In the genomic region with DNA sequence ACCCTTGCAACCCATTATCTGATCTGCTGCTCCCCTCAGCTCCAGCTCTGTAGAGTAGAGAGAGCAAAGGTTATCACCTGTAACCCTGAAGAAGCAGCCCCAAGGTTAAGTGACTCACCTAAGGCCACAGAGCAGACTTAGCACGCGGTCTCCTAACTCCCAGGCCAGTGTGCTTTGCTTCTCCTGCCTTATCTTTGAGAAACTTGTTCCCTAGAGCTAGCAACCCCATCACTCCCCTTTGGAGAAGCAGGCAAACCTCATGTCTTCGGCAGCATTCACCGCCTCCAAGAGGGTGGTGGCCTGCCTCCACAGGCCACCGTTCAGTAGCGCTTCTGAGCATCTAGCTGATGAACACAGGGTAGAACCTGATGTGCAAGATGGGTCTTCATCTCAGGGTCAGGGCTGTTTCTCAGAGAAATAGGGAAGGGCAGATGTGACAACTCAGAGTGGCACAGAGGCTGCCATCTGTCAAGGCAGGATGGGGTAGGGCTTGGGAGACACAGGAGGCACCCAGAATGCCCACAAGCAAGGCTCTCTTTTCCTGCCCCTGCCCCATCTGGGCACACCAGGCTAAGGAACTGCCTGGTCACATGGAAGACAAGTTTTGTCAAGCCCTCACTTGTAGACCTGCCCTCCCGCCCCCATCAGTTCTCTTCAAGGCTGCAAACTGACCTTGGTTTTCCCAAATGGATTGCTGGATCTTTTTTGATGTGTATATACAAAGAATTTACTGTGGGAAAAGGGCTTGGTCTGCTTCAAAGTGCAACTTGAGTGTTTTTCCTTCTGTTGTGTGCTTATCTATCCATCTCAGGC, we compare ENCODE assay signal across 1 cellular context.
TF ChIP-seq lines count a peak whose summit lies in the region.

No MANE protein-coding gene starts in this region.

TF ChIP-seq in K562, 482 proteins besides CTCF, POLR2A, EP300 and RAD21 (continued from another document and continues in another):
- TF ChIP-seq ZBTB2 (IDR thresholded peaks at IDR 0.05) (no peak), NBN (IDR thresholded peaks at IDR 0.05; ENCODE audit: low read depth) (0 out of 2 replicates have a peak, but pooled peaks have one; percentile 31), ERF (CRISPR knock-in tag; IDR thresholded peaks at IDR 0.05) (no peak), RBM14 (IDR thresholded peaks at IDR 0.05; ENCODE audit: borderline replicate concordance, insufficient read depth, low read depth, low read length) (no peak), ZKSCAN3 (CRISPR knock-in tag; IDR thresholded peaks at IDR 0.05) (no peak), USF2 (CRISPR knock-in tag; IDR thresholded peaks at IDR 0.05) (no peak), RFX5 (IDR thresholded peaks at IDR 0.05; ENCODE audit: low read depth, low read length) (no peak), ZNF707 (CRISPR knock-in tag; conservative IDR thresholded peaks at IDR 0.05) (no peak), MTA1 (IDR thresholded peaks at IDR 0.05; ENCODE audit: borderline replicate concordance) (no peak; the same call in 1 of the 2 replicates), ADNP (tag; IDR thresholded peaks at IDR 0.05) (no peak), ARID3B (CRISPR knock-in tag; IDR thresholded peaks at IDR 0.05; ENCODE audit: borderline replicate concordance) (no peak), MYNN (IDR thresholded peaks at IDR 0.05) (no peak), MYNN (CRISPR knock-in tag; IDR thresholded peaks at IDR 0.05) (no peak), CEBPG (CRISPR knock-in tag; IDR thresholded peaks at IDR 0.05) (no peak), CEBPG (tag; conservative IDR thresholded peaks at IDR 0.05 in 1 of 2, IDR thresholded peaks at IDR 0.05 in 1 of 2) (no peak), ZC3H11A (IDR thresholded peaks at IDR 0.05; ENCODE audit: low read depth, low read length) (no peak), POLR2G (IDR thresholded peaks at IDR 0.05; ENCODE audit: low read depth, low read length) (no peak), ZNF217 (CRISPR knock-in tag; IDR thresholded peaks at IDR 0.05) (no peak), MAZ (CRISPR knock-in tag; conservative IDR thresholded peaks at IDR 0.05 in 1 of 2, IDR thresholded peaks at IDR 0.05 in 1 of 2) (no peak), ZNF124 (CRISPR knock-in tag; IDR thresholded peaks at IDR 0.05) (no peak), ZNF639 (CRISPR knock-in tag; conservative IDR thresholded peaks at IDR 0.05 in 1 of 2, IDR thresholded peaks at IDR 0.05 in 1 of 2) (no peak), ZBTB7A (IDR thresholded peaks at IDR 0.05; ENCODE audit: borderline replicate concordance, control insufficient read depth, low read depth, low read length) (no peak), CSDE1 (IDR thresholded peaks at IDR 0.05) (no peak), FOSL1 (tag; conservative IDR thresholded peaks at IDR 0.05) (peak; percentile 97), RBM17 (IDR thresholded peaks at IDR 0.05; ENCODE audit: borderline replicate concordance, low read depth, low read length) (no peak), SMARCA4 (IDR thresholded peaks at IDR 0.05) (peak; percentile 76), STAT5B (CRISPR knock-in tag; IDR thresholded peaks at IDR 0.05) (no peak), CBFA2T2 (conservative IDR thresholded peaks at IDR 0.05) (peak; percentile 87), TFAM (CRISPR knock-in tag; conservative IDR thresholded peaks at IDR 0.05) (no peak), SNIP1 (IDR thresholded peaks at IDR 0.05; ENCODE audit: low read depth) (no peak), ZNF589 (CRISPR knock-in tag; IDR thresholded peaks at IDR 0.05; ENCODE audit: low read depth) (no peak), XRCC5 (IDR thresholded peaks at IDR 0.05; ENCODE audit: low read depth, low read length) (no peak), CTBP1 (IDR thresholded peaks at IDR 0.05; ENCODE audit: borderline replicate concordance) (peak; percentile 96), PCBP1 (IDR thresholded peaks at IDR 0.05; ENCODE audit: low read depth, low read length, poor library complexity, severe bottlenecking) (no peak), BRD9 (IDR thresholded peaks at IDR 0.05; ENCODE audit: low read depth, partially characterized antibody) (no peak), SMARCB1 (IDR thresholded peaks at IDR 0.05; ENCODE audit: insufficient read length, low read depth) (no peak), ESRRA (IDR thresholded peaks at IDR 0.05; ENCODE audit: borderline replicate concordance, low read depth) (peak; percentile 98), AFF4 (CRISPR knock-in tag; IDR thresholded peaks at IDR 0.05) (no peak), SMAD4 (CRISPR knock-in tag; conservative IDR thresholded peaks at IDR 0.05) (no peak; the same call in 1 of the 2 replicates), HSF4 (CRISPR knock-in tag; IDR thresholded peaks at IDR 0.05; ENCODE audit: borderline replicate concordance) (no peak), MECOM (CRISPR knock-in tag; IDR thresholded peaks at IDR 0.05) (no peak), CAMTA2 (CRISPR knock-in tag; conservative IDR thresholded peaks at IDR 0.05) (no peak), CXXC5 (CRISPR knock-in tag; IDR thresholded peaks at IDR 0.05) (peak; percentile 54), PHB (CRISPR knock-in tag; IDR thresholded peaks at IDR 0.05) (no peak), THRAP3 (IDR thresholded peaks at IDR 0.05; ENCODE audit: borderline replicate concordance) (no peak), KDM1A (IDR thresholded peaks at IDR 0.05) (peak; percentile 88 to 91), KLF16 (IDR thresholded peaks at IDR 0.05) (0 out of 2 replicates have a peak, but pooled peaks have one; percentile 31), RHOXF2B (CRISPR knock-in tag; conservative IDR thresholded peaks at IDR 0.05) (no peak), TEAD4 (IDR thresholded peaks at IDR 0.05; ENCODE audit: low read length) (peak; percentile 80), TEAD4 (CRISPR knock-in tag; IDR thresholded peaks at IDR 0.05; ENCODE audit: borderline replicate concordance) (no peak)
- TF ChIP-seq, protein P1, sequence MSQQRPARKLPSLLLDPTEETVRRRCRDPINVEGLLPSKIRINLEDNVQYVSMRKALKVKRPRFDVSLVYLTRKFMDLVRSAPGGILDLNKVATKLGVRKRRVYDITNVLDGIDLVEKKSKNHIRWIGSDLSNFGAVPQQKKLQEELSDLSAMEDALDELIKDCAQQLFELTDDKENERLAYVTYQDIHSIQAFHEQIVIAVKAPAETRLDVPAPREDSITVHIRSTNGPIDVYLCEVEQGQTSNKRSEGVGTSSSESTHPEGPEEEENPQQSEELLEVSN (IDR thresholded peaks at IDR 0.05; ENCODE audit: borderline replicate concordance in 1 of 2, extremely low read depth in 1 of 2, insufficient read depth in 1 of 2, insufficient read length in 1 of 2, low read depth in 1 of 2, low read length in 1 of 2, poor library complexity in 1 of 2, severe bottlenecking in 1 of 2): peak in 1 of 2 experiments; percentile 52
- TF ChIP-seq, protein P2, sequence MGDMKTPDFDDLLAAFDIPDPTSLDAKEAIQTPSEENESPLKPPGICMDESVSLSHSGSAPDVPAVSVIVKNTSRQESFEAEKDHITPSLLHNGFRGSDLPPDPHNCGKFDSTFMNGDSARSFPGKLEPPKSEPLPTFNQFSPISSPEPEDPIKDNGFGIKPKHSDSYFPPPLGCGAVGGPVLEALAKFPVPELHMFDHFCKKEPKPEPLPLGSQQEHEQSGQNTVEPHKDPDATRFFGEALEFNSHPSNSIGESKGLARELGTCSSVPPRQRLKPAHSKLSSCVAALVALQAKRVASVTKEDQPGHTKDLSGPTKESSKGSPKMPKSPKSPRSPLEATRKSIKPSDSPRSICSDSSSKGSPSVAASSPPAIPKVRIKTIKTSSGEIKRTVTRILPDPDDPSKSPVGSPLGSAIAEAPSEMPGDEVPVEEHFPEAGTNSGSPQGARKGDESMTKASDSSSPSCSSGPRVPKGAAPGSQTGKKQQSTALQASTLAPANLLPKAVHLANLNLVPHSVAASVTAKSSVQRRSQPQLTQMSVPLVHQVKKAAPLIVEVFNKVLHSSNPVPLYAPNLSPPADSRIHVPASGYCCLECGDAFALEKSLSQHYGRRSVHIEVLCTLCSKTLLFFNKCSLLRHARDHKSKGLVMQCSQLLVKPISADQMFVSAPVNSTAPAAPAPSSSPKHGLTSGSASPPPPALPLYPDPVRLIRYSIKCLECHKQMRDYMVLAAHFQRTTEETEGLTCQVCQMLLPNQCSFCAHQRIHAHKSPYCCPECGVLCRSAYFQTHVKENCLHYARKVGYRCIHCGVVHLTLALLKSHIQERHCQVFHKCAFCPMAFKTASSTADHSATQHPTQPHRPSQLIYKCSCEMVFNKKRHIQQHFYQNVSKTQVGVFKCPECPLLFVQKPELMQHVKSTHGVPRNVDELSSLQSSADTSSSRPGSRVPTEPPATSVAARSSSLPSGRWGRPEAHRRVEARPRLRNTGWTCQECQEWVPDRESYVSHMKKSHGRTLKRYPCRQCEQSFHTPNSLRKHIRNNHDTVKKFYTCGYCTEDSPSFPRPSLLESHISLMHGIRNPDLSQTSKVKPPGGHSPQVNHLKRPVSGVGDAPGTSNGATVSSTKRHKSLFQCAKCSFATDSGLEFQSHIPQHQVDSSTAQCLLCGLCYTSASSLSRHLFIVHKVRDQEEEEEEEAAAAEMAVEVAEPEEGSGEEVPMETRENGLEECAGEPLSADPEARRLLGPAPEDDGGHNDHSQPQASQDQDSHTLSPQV (IDR thresholded peaks at IDR 0.05): no peak
- TF ChIP-seq, protein P3, sequence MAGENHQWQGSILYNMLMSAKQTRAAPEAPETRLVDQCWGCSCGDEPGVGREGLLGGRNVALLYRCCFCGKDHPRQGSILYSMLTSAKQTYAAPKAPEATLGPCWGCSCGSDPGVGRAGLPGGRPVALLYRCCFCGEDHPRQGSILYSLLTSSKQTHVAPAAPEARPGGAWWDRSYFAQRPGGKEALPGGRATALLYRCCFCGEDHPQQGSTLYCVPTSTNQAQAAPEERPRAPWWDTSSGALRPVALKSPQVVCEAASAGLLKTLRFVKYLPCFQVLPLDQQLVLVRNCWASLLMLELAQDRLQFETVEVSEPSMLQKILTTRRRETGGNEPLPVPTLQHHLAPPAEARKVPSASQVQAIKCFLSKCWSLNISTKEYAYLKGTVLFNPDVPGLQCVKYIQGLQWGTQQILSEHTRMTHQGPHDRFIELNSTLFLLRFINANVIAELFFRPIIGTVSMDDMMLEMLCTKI (IDR thresholded peaks at IDR 0.05; ENCODE audit: partially characterized antibody): no peak
